In the genomic region with DNA sequence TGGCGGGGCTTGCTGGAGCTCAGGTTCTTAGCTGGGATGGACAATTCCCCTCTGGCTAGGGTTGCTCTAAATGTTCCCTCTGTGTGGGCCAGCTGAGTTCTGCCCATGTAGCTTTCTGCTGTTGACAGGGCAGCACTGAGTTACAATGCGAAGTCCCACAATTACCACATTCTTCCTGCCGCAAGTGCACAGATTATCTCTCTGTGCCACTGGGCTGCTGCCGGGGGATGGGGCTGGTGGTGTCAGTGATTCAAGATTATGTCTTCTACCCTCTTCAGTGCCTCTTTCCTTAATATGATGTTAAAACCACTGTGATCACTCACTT, we compare ENCODE assay signal across 16 cellular contexts.
"Had no signal": no experiment of that assay in that cellular context is flagged by ENCODE, and none has a peak within 500 bp of the region (broad histone marks: within the 10 kb centered on the region; RNA-seq: fewer than 3 reads in every experiment).

No MANE protein-coding gene starts in this region.

- H3K4me3 ChIP-seq: lower lobe of right lung, stomach, thoracic aorta, upper lobe of right lung had no signal

- H3K36me3 ChIP-seq: lower lobe of right lung, stomach, thoracic aorta, upper lobe of right lung had no signal

- H3K27ac ChIP-seq: lower lobe of right lung, stomach, thoracic aorta, upper lobe of right lung, VCaP had no signal

- H3K4me1 ChIP-seq: lower lobe of right lung, stomach, upper lobe of right lung had no signal

- ATAC-seq: activated T-cell treated with anti-CD3 and anti-CD28 coated beads, Interleukin-2, amount 50 U/mL, for 4 hours; lower lobe of right lung; upper lobe of right lung had no signal

- H3K27me3 ChIP-seq: stomach, upper lobe of right lung had no signal

- H3K9me3 ChIP-seq: lower lobe of right lung, thoracic aorta, upper lobe of right lung had no signal

- DNase-seq: activated CD4-positive, alpha-beta memory T cell treated with anti-CD3 and anti-CD28 coated beads for 36 hours; activated gamma-delta T cell; activated T-cell treated with anti-CD3 and anti-CD28 coated beads, Interleukin-2, amount 50 U/mL, for 4 hours; amniotic stem cell; cerebellar nuclear complex; effector CD8-positive, alpha-beta T cell; foreskin fibroblast; kidney glomerular epithelial cell; lower lobe of right lung; midbrain; stimulated activated CD4-positive, alpha-beta T cell treated with anti-CD3 and anti-CD28 coated beads, Interleukin-12 subunit alpha, Interleukin-12 subunit beta, amount 100 ng/mL, for 4 hours; stimulated activated CD4-positive, alpha-beta T cell treated with anti-CD3 and anti-CD28 coated beads, Interleukin-2, amount 100 ng/mL, for 24 hours; stomach; upper lobe of right lung had no signal
